Comparison of ENCODE assay signal across 17 cellular contexts in genomic region chr7:128835790-128836641, GRCh38. TPM values are rescaled to one million over a fixed set of nuclear protein-coding genes. Genes with fewer than 3 reads are reported as not detected.
DNase-seq lines count a peak whose midpoint lies in the region; ATAC-seq and TF ChIP-seq lines count a peak whose summit lies in the region.
"Had no signal": no experiment of that assay in that cellular context is flagged by ENCODE, and none has a peak within 500 bp of the region (broad histone marks: within the 10 kb centered on the region; RNA-seq: fewer than 3 reads in every experiment).

No MANE protein-coding gene starts in this region.

- H3K27me3 ChIP-seq in esophagus (ENCODE audit: control insufficient read depth in 1 of 2, insufficient read depth in 2 of 2, low read length in 2 of 2) = peaks cover 0 to 2% of the 10 kb centered on the region in 2 donors
- H3K27me3 ChIP-seq: cardiac muscle cell had no signal

- H3K36me3 ChIP-seq in HEK293 (ENCODE audit: control insufficient read depth in 2 of 2, insufficient read depth in 1 of 2, low read length in 2 of 2) = peaks cover 0 to 65% of the 10 kb centered on the region in 2 experiments; a peak in 1 of 3 replicates
- H3K36me3 ChIP-seq in esophagus (ENCODE audit: control insufficient read depth in 2 of 2, insufficient read depth in 2 of 2, low read length in 1 of 2) = peaks cover 0 to 10% of the 10 kb centered on the region in 2 donors

- DNase-seq in midbrain (lab: John Stamatoyannopoulos, UW) = peak; percentile 42
- DNase-seq in substantia nigra (lab: John Stamatoyannopoulos, UW) = peak in 42 of 49 donors; percentile 10 to 74 (median 42)
- DNase-seq in Kasumi-1 (lab: John Stamatoyannopoulos, UW) = no peak
- no peak for DNase-seq in NCI-H510A treated with DMSO at 0.1 percent for 48 hours (lab: John Stamatoyannopoulos, UW)
- DNase-seq: activated CD4-positive, alpha-beta T cell treated with anti-CD3 and anti-CD28 coated beads for 1 hour; Caco-2; HCEC 1CT; islet precursor cell; natural killer cell; NCI-H1694 treated with DMSO at 0.1 percent for 48 hours; stimulated activated CD4-positive, alpha-beta T cell treated with anti-CD3 and anti-CD28 coated beads, Interleukin-2, amount 100 ng/mL, for 24 hours had no signal

- H3K4me3 ChIP-seq in HEK293 (ENCODE audit: low read depth, low read length) = no peak overlapping the region
- no peak overlapping the region for H3K4me3 ChIP-seq in esophagus (ENCODE audit: low read depth in 1 of 2, low read length in 2 of 2)
- H3K4me3 ChIP-seq: cardiac muscle cell had no signal

- POLR2A ChIA-PET in HEK293 (lab: Yijun Ruan, JAX) = interaction anchor here (0.6 to 0.8 kb wide), 2 partner anchors 45 to 700 kb away, joined by 3 to 6 read pairs; no protein-coding TSS in a partner anchor

- CTCF ChIA-PET in HEK293 (lab: Yijun Ruan, JAX) = interaction anchor here (0.7 to 0.8 kb wide), 2 partner anchors 28 to 329 kb away, joined by 3 read pairs; no protein-coding TSS in a partner anchor

- no peak for ATAC-seq in GM18909 (IDR thresholded peaks at IDR 0.05; ENCODE audit: poor library complexity, unreplicated experiment)
- no peak for ATAC-seq in HG02885 (IDR thresholded peaks at IDR 0.05; ENCODE audit: poor library complexity, unreplicated experiment)
- ATAC-seq: natural killer cell; stimulated activated memory B cell treated with anti-CD40 and anti-IgM and Interleukin-4, amounts not matched to agents 10 μg/mL and 1 μg/mL and 100 μg/mL, for 72 hours had no signal

- 72 to 75% methylated on average over 14 of the region's 14 CpGs for WGBS in esophagus, 2 donors

- H3K9me3 ChIP-seq in HEK293 (ENCODE audit: control insufficient read depth, insufficient read depth, low read depth, low read length) (no peaks in the 10 kb centered on the region), esophagus (ENCODE audit: control insufficient read depth in 2 of 2, insufficient read depth in 1 of 2, low read depth in 1 of 2, low read length in 1 of 2) (no peaks in the 10 kb centered on the region)
- H3K9me3 ChIP-seq: Caco-2 had no signal

- H3K27ac ChIP-seq in HEK293 (ENCODE audit: extremely low read depth, low read depth, low read length) = no peak overlapping the region
- H3K27ac ChIP-seq in esophagus (ENCODE audit: low read depth in 2 of 2, low read length in 1 of 2) = peak overlapping the region; percentile 10 to 37
- H3K27ac ChIP-seq in substantia nigra (ENCODE audit: low read depth, low read length, poor library complexity, severe bottlenecking) = peak overlapping the region; percentile 93
- H3K27ac ChIP-seq: cardiac muscle cell had no signal

- TF ChIP-seq CTCF in HEK293 (tag by site-specific recombination; IDR thresholded peaks at IDR 0.05) = no peak

- no peaks in the 10 kb centered on the region for H3K4me1 ChIP-seq in HEK293 (ENCODE audit: control insufficient read depth, insufficient read depth, low read length)
- H3K4me1 ChIP-seq in esophagus (ENCODE audit: control insufficient read depth in 2 of 2, insufficient read depth in 2 of 2, low read length in 1 of 2) = peaks cover 0 to 15% of the 10 kb centered on the region in 2 donors

TF ChIP-seq in HEK293, 187 proteins besides CTCF, POLR2A, EP300 and RAD21:
- TF ChIP-seq ZNF768 (tag by site-specific recombination; IDR thresholded peaks at IDR 0.05) (peak; percentile 49; the same call in 1 of the 2 replicates), ZNF473 (tag by site-specific recombination; IDR thresholded peaks at IDR 0.05) (no peak), GLI2 (tag by site-specific recombination; IDR thresholded peaks at IDR 0.05; ENCODE audit: borderline replicate concordance, low read depth) (no peak), ZNF24 (tag by site-specific recombination; IDR thresholded peaks at IDR 0.05) (no peak)

RNA-seq across cellular contexts. Expression of gene FLNC, which starts 5.8 kb away (rescaled TPM):
- 1 to 10 TPM; 3.1 to 7.7 TPM for polyA plus RNA-seq in esophagus

RNA-seq across cellular contexts. Expression of gene ATP6V1F, which starts 26.6 kb away (rescaled TPM):
- polyA plus RNA-seq in esophagus = 100 to 1,000 TPM; 260 to 273 TPM

RNA-seq across cellular contexts. Expression of gene CCDC136, which starts 44.2 kb away (rescaled TPM):
- polyA plus RNA-seq in esophagus = 1 to 10 TPM; 1.4 to 1.9 TPM

Comparison
In these comparisons a context has a peak if more than half of its experiments do, and no peak if none do; other contexts are left out.
1. DNase-seq: peak in midbrain (single experiment) and substantia nigra (42 of 49); none in Kasumi-1 (0 of 2) and NCI-H510A treated with DMSO at 0.1 percent for 48 hours (single experiment).